In the genomic region with DNA sequence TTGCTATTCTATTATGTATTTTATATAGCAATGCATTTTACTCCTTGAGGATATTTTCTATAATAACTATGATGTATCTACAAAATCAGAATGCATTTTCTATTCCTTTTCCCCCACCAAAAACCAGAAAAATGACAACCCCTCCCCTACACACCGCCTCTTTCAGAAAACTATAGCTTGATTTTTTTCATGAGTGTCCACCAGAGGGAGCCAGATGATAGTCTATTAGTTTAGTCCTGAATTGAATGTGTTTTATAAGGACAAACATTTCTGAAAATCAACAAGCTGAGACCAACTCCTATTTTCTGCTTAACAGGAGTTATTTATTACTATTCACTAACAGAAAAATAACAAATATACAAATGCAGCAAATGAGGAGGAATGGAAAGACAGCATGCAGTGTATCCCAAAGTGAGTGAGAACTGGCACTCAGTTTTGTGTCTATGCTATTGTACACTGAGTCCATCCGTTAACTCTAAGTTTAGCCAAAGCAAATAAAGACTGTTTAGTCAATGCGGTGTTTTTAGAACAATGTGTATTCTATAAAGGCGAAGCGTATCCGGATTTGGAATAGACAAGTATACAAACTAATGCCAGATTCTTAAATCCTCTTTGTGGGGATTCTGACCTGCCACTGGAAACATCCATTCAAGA, we compare ENCODE assay signal across 8 cellular contexts.
A peak's percentile ranks its signal among the peaks of the same experiment; 100 is the strongest.
DNase-seq lines count a peak whose midpoint lies in the region; ATAC-seq and TF ChIP-seq lines count a peak whose summit lies in the region.

No MANE protein-coding gene starts in this region.

- TF ChIP-seq POLR2A in uterus (IDR thresholded peaks at IDR 0.05): no peak

- H3K9me3 ChIP-seq in SK-N-MC (ENCODE audit: low read depth, low read length) (no peaks in the 10 kb centered on the region), uterus (no peaks in the 10 kb centered on the region)

- H3K23ac ChIP-seq in mesendoderm (ENCODE audit: low read length): no peak overlapping the region

- no peak overlapping the region for H3K4me2 ChIP-seq in mesendoderm (ENCODE audit: low read length)

- no peak overlapping the region for H2BK15ac ChIP-seq in mesendoderm (replicated peaks; ENCODE audit: low read depth)

- H4K5ac ChIP-seq in mesendoderm (ENCODE audit: low read length): no peak overlapping the region

- no peak overlapping the region for H4K8ac ChIP-seq in mesendoderm (ENCODE audit: low read depth, low read length)

- no peak overlapping the region for H3K4ac ChIP-seq in mesendoderm (ENCODE audit: low read depth, low read length)

- DNase-seq in activated gamma-delta T cell treated with Interleukin-2 at 50 U/mL for 16 hours: peak; percentile 49
- DNase-seq in activated gamma-delta T cell (lab: John Stamatoyannopoulos, UW): no peak
- DNase-seq in LHCN-M2 (ENCODE audit: low read depth): peak; percentile 56
- DNase-seq in SK-N-MC (ENCODE audit: low read depth, low spot score): peak; percentile 69
- DNase-seq in dermis blood vessel endothelial cell: peak; percentile 84
- peak; percentile 60 for DNase-seq in mesendoderm
- no peak for DNase-seq in uterus

- whole genome bisulfite sequencing in mesendoderm (ENCODE audit: extremely low coverage, insufficient coverage, low lambda C conversion rate): no CpG with 5 or more reads among the region's 6 CpGs

- no peak overlapping the region for H2BK120ac ChIP-seq in mesendoderm (ENCODE audit: low read depth, low read length)

- H3K4me3 ChIP-seq in SK-N-MC: no peak overlapping the region
- no peak overlapping the region for H3K4me3 ChIP-seq in mesendoderm (ENCODE audit: low read length)
- no peak overlapping the region for H3K4me3 ChIP-seq in uterus

- no peak overlapping the region for H3K9ac ChIP-seq in SK-N-MC (ENCODE audit: insufficient read length)
- H3K9ac ChIP-seq in mesendoderm (ENCODE audit: low read length): no peak overlapping the region

- H3K27ac ChIP-seq in SK-N-MC (no peak overlapping the region), mesendoderm (ENCODE audit: low read depth, low read length) (no peak overlapping the region), uterus (no peak overlapping the region)

- H3K36me3 ChIP-seq in SK-N-MC (ENCODE audit: insufficient read depth, low read length): no peaks in the 10 kb centered on the region
- no peaks in the 10 kb centered on the region for H3K36me3 ChIP-seq in mesendoderm (ENCODE audit: control insufficient read depth, insufficient read depth, low read length)
- H3K36me3 ChIP-seq in uterus: no peaks in the 10 kb centered on the region

- H3K18ac ChIP-seq in mesendoderm (ENCODE audit: low read length): no peak overlapping the region

- H2BK5ac ChIP-seq in mesendoderm (ENCODE audit: low read length): no peak overlapping the region

- H3K79me1 ChIP-seq in mesendoderm (ENCODE audit: low read length): no peaks in the 10 kb centered on the region

- H3K27me3 ChIP-seq in mesendoderm (ENCODE audit: insufficient read depth, low read length, poor library complexity) (no peaks in the 10 kb centered on the region), uterus (no peaks in the 10 kb centered on the region)

- ATAC-seq in GM18517 (IDR thresholded peaks at IDR 0.05; ENCODE audit: unreplicated experiment): no peak

- H3K56ac ChIP-seq in mesendoderm (ENCODE audit: low read length): no peak overlapping the region

- peak; percentile 48 to 70 (median 57) for TF ChIP-seq CTCF in uterus (IDR thresholded peaks at IDR 0.05)

- intact Hi-C loops in uterus (cut with DNase I; ENCODE audit: low total_unique reads): loop anchor here (10.0 kb wide), 1 partner anchor 342 kb away; no protein-coding TSS in a partner anchor

- H2AK5ac ChIP-seq in mesendoderm (ENCODE audit: low read length): no peak overlapping the region

- H3K79me2 ChIP-seq in mesendoderm (ENCODE audit: control insufficient read depth, insufficient read depth, low read length): no peaks in the 10 kb centered on the region

- H3K4me1 ChIP-seq in mesendoderm (ENCODE audit: control insufficient read depth, low read depth, low read length): no peaks in the 10 kb centered on the region
- no peaks in the 10 kb centered on the region for H3K4me1 ChIP-seq in uterus

Comparison
In these comparisons a context has a peak if more than half of its experiments do, and no peak if none do; other contexts are left out.
1. DNase-seq: peak in activated gamma-delta T cell treated with Interleukin-2 at 50 U/mL for 16 hours (single experiment), LHCN-M2 (single experiment), SK-N-MC (single experiment), dermis blood vessel endothelial cell (single experiment) and mesendoderm (single experiment); none in activated gamma-delta T cell (single experiment) and uterus (0 of 2).